In genomic region chr6:117391874-117392583, GRCh38 we compare ENCODE assay signal across 34 cellular contexts. TPM values are rescaled to one million over a fixed set of nuclear protein-coding genes. Genes with fewer than 3 reads are reported as not detected.
"Had no signal": no experiment of that assay in that cellular context is flagged by ENCODE, and none has a peak within 500 bp of the region (broad histone marks: within the 10 kb centered on the region; RNA-seq: fewer than 3 reads in every experiment).

No MANE protein-coding gene starts in this region.

- DNase-seq: activated CD4-positive, alpha-beta memory T cell treated with anti-CD3 and anti-CD28 coated beads for 36 hours; activated CD4-positive, alpha-beta T cell treated with anti-CD3 and anti-CD28 coated beads for 36 hours; activated CD4-positive, alpha-beta T cell treated with anti-CD3 and anti-CD28 coated beads, Interleukin-2, amount 10 ng/mL, durations not matched to agents 24 days and 14 days; activated CD4-positive, CD25-positive, alpha-beta regulatory T cell; activated CD4-positive, CD25-positive, alpha-beta regulatory T cell treated with anti-CD3 and anti-CD28 coated beads, Interleukin-2, amount 50 U/mL, for 72 hours; activated CD8-positive, alpha-beta memory T cell treated with anti-CD3 and anti-CD28 coated beads, Interleukin-2, amount 10 ng/mL, durations not matched to agents 7 days and 5 days; activated CD8-positive, alpha-beta memory T cell treated with anti-CD3 and anti-CD28 coated beads, Interleukin-2, amount 50 U/mL, for 4 hours; activated CD8-positive, alpha-beta T cell treated with anti-CD3 and anti-CD28 coated beads, Interleukin-2, amount 10 ng/mL, durations not matched to agents 7 days and 5 days; activated effector memory CD4-positive, alpha-beta T cell treated with anti-CD3 and anti-CD28 coated beads, Interleukin-2, amount 50 U/mL, for 16 hours; activated naive CD4-positive, alpha-beta T cell treated with anti-CD3 and anti-CD28 coated beads for 36 hours; activated naive CD8-positive, alpha-beta T cell treated with anti-CD3 and anti-CD28 coated beads for 36 hours; activated naive CD8-positive, alpha-beta T cell treated with anti-CD3 and anti-CD28 coated beads, Interleukin-2, amount 50 U/mL, for 24 hours; activated T-cell treated with anti-CD3 and anti-CD28 coated beads, Interleukin-2, amount 50 U/mL, for 1 hour; activated T-cell treated with anti-CD3 and anti-CD28 coated beads, Interleukin-2, amount 50 U/mL, for 48 hours; adrenal gland; amygdala; aorta; body of pancreas; central memory CD4-positive, alpha-beta T cell; cerebellar nuclear complex; colonic mucosa; effector CD8-positive, alpha-beta T cell; esophagus squamous epithelium; foreskin melanocyte; T-helper 2 cell had no signal

- H3K4me3 ChIP-seq: adrenal gland, body of pancreas, colonic mucosa, esophagus squamous epithelium, gastroesophageal sphincter had no signal

- H3K4me1 ChIP-seq: adrenal gland, colonic mucosa, esophagus squamous epithelium, gastroesophageal sphincter had no signal

- H3K9me3 ChIP-seq: adrenal gland, body of pancreas, colonic mucosa, esophagus squamous epithelium, gastroesophageal sphincter had no signal

- ATAC-seq: activated CD4-positive, alpha-beta T cell treated with anti-CD3 and anti-CD28 coated beads for 36 hours; activated CD8-positive, alpha-beta memory T cell treated with anti-CD3 and anti-CD28 coated beads, Interleukin-2, amount 10 ng/mL, durations not matched to agents 7 days and 5 days; activated CD8-positive, alpha-beta T cell treated with anti-CD3 and anti-CD28 coated beads, Interleukin-2, amount 10 ng/mL, durations not matched to agents 7 days and 5 days; activated naive CD8-positive, alpha-beta T cell treated with anti-CD3 and anti-CD28 coated beads, Interleukin-2, amount 50 U/mL, for 24 hours; body of pancreas; gastroesophageal sphincter had no signal

- FAIRE-seq: endometrium, endothelial cell of umbilical vein had no signal

- H3K27me3 ChIP-seq: adrenal gland, body of pancreas, colonic mucosa, esophagus squamous epithelium, gastroesophageal sphincter had no signal

- H3K27ac ChIP-seq: adrenal gland, body of pancreas, colonic mucosa, esophagus squamous epithelium, gastroesophageal sphincter had no signal

- H3K36me3 ChIP-seq: adrenal gland, colonic mucosa, esophagus squamous epithelium, gastroesophageal sphincter had no signal

RNA-seq across cellular contexts. Expression of gene ROS1, which starts 33.7 kb away (rescaled TPM):
- total RNA-seq: activated CD4-positive, alpha-beta memory T cell treated with anti-CD3 and anti-CD28 coated beads for 36 hours; activated CD4-positive, alpha-beta T cell treated with anti-CD3 and anti-CD28 coated beads for 36 hours; activated CD4-positive, alpha-beta T cell treated with anti-CD3 and anti-CD28 coated beads, Interleukin-2, amount 10 ng/mL, durations not matched to agents 24 days and 14 days; activated CD8-positive, alpha-beta memory T cell treated with anti-CD3 and anti-CD28 coated beads for 36 hours; activated CD8-positive, alpha-beta memory T cell treated with anti-CD3 and anti-CD28 coated beads, Interleukin-2, amount 10 ng/mL, durations not matched to agents 7 days and 5 days; activated CD8-positive, alpha-beta T cell treated with anti-CD3 and anti-CD28 coated beads, Interleukin-2, amount 10 ng/mL, durations not matched to agents 7 days and 5 days; activated naive CD4-positive, alpha-beta T cell treated with anti-CD3 and anti-CD28 coated beads for 36 hours; activated naive CD8-positive, alpha-beta T cell treated with anti-CD3 and anti-CD28 coated beads for 36 hours; activated T-helper 1 cell treated with anti-CD3 and anti-CD28 coated beads, Interleukin-12 subunit alpha, Interleukin-12 subunit beta, Interleukin-2, Interleukin-4 antibody, amounts not matched to agents 30 ng/mL and 10 ng/mL and 1 ng/mL, durations not matched to agents 14 hours and 24 hours and 36 hours; activated T-helper 2 cell treated with anti-CD3 and anti-CD28 coated beads, Interferon-gamma antibody, Interleukin-2, Interleukin-4, amounts not matched to agents 10 μg/mL and 5 μg/mL and 100 μg/mL, durations not matched to agents 14 hours and 24 hours and 36 hours; body of pancreas; dermis microvascular lymphatic vessel endothelial cell; endothelial cell of umbilical vein; esophagus squamous epithelium; T-helper 1 cell treated with Interleukin-12 subunit alpha and Interleukin-12 subunit beta and Interleukin-4 antibody, amounts not matched to agents 30 ng/mL and 1 ng/mL, for 36 hours had no signal
- polyA plus RNA-seq: adrenal gland, aorta, endothelial cell of umbilical vein, esophagus had no signal
